Comparison of ENCODE assay signal across 1 cellular context in genomic region chr5:91207248-91207647, GRCh38.
TF ChIP-seq lines count a peak whose summit lies in the region.

No MANE protein-coding gene starts in this region.

TF ChIP-seq in IMR-90, 13 proteins besides CTCF, POLR2A, EP300 and RAD21:
- TF ChIP-seq FOS (IDR thresholded peaks at IDR 0.05; ENCODE audit: low read depth, low read length) (peak; percentile 15; the same call in 1 of the 2 replicates), BHLHE40 (IDR thresholded peaks at IDR 0.05; ENCODE audit: low read depth, low read length) (peak; percentile 83), NFE2L2 (IDR thresholded peaks at IDR 0.05; ENCODE audit: low read depth, low read length) (no peak)
